30 cellular contexts compared by ENCODE assay signal in the genomic region with DNA sequence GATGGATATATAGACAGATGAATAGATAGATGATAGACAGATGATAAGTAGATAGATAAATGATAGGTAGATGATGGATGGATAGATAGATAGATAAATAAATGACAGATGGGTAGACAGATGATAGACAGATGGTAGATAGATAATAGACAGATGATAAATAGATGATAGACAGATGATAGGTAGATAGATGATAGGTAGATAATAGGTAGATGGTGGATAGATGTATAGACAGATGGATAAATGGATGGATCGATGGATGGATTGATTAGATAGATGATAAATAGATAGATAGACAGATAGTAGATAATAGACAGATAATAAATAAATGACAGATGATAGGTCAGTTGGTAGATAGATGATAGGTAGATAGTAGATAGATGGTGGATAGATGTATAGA.
"Had no signal": no experiment of that assay in that cellular context is flagged by ENCODE, and none has a peak within 500 bp of the region (broad histone marks: within the 10 kb centered on the region; RNA-seq: fewer than 3 reads in every experiment).

No MANE protein-coding gene starts in this region.

- ATAC-seq: left colon; left lung; lower lobe of right lung; naive thymus-derived CD8-positive, alpha-beta T cell; right lobe of liver; stimulated activated naive B cell treated with anti-CD40 and anti-IgM and Interleukin-4, amounts not matched to agents 10 μg/mL and 1 μg/mL and 100 μg/mL, for 72 hours; stimulated activated naive CD8-positive, alpha-beta T cell treated with anti-CD3 and anti-CD28 coated beads, Interleukin-15, Interleukin-2, amounts not matched to agents 100 U/mL and 50 U/mL, for 24 hours had no signal

- H3K4me2 ChIP-seq: neural progenitor cell had no signal

- H3K4me1 ChIP-seq: left lung, lower lobe of right lung, neural progenitor cell, right atrium auricular region, right lobe of liver, stomach, testis, thyroid gland, transverse colon, upper lobe of left lung, vagina had no signal

- H3K9me3 Mint-ChIP-seq: neural progenitor cell had no signal

- H3K36me3 Mint-ChIP-seq: neural progenitor cell; stimulated activated naive B cell treated with anti-CD40 and anti-IgM and Interleukin-4, amounts not matched to agents 10 μg/mL and 1 μg/mL and 100 μg/mL, for 72 hours had no signal

- DNase-seq: hypothalamus; immature natural killer cell; kidney; left colon; left lung; lower lobe of right lung; mammary epithelial cell; mesenchymal stem cell; naive thymus-derived CD8-positive, alpha-beta T cell; occipital lobe; ovary; right lobe of liver; stimulated activated CD4-positive, alpha-beta T cell treated with anti-CD3 and anti-CD28 coated beads, Interleukin-12 subunit alpha, Interleukin-12 subunit beta, amount 100 ng/mL, for 4 hours; stimulated activated CD4-positive, alpha-beta T cell treated with anti-CD3 and anti-CD28 coated beads, Interleukin-15, amount 100 ng/mL, for 24 hours; stimulated activated CD4-positive, alpha-beta T cell treated with anti-CD3 and anti-CD28 coated beads, Interleukin-2, amount 100 ng/mL, for 24 hours; stimulated activated CD4-positive, alpha-beta T cell treated with anti-CD3 and anti-CD28 coated beads, Interleukin-4, amount 100 ng/mL, for 1 hour; stimulated activated naive B cell treated with anti-CD40 and anti-IgM and Interleukin-4, amounts not matched to agents 10 μg/mL and 1 μg/mL and 100 μg/mL, for 72 hours; stimulated activated naive CD8-positive, alpha-beta T cell treated with anti-CD3 and anti-CD28 coated beads, Interleukin-15, Interleukin-2, amounts not matched to agents 100 U/mL and 50 U/mL, for 24 hours; stomach; testis; thyroid gland; transverse colon; upper lobe of left lung had no signal

- H3K27me3 ChIP-seq: neural progenitor cell, neutrophil, ovary, right atrium auricular region, right lobe of liver, testis, thyroid gland, transverse colon, upper lobe of left lung, vagina had no signal

- H3K27ac ChIP-seq: left lung, lower lobe of right lung, neural progenitor cell, neutrophil, ovary, right atrium auricular region, right lobe of liver, stomach, testis, thyroid gland, transverse colon, upper lobe of left lung, vagina had no signal

- H3K9me3 ChIP-seq: left lung, lower lobe of right lung, neutrophil, ovary, right lobe of liver, testis, thyroid gland, transverse colon, upper lobe of left lung, vagina had no signal

- H3K36me3 ChIP-seq: left lung, lower lobe of right lung, neural progenitor cell, neutrophil, ovary, right atrium auricular region, right lobe of liver, stomach, thyroid gland, transverse colon, upper lobe of left lung, vagina had no signal

- H3K27ac Mint-ChIP-seq: immature natural killer cell; naive thymus-derived CD8-positive, alpha-beta T cell; nephron; neural progenitor cell; progenitor cell of endocrine pancreas; stimulated activated naive B cell treated with anti-CD40 and anti-IgM and Interleukin-4, amounts not matched to agents 10 μg/mL and 1 μg/mL and 100 μg/mL, for 72 hours had no signal

- H3K4me3 Mint-ChIP-seq: immature natural killer cell; naive thymus-derived CD8-positive, alpha-beta T cell; nephron; neural progenitor cell; stimulated activated naive B cell treated with anti-CD40 and anti-IgM and Interleukin-4, amounts not matched to agents 10 μg/mL and 1 μg/mL and 100 μg/mL, for 72 hours had no signal

- FAIRE-seq: islet of Langerhans, kidney had no signal

- H3K4me3 ChIP-seq: left lung, lower lobe of right lung, neural progenitor cell, ovary, right atrium auricular region, right lobe of liver, stomach, testis, thyroid gland, transverse colon, upper lobe of left lung, vagina had no signal

- H3K9ac ChIP-seq: neural progenitor cell had no signal

- H2AFZ ChIP-seq: neural progenitor cell had no signal

- H3K4me1 Mint-ChIP-seq: immature natural killer cell; nephron; neural progenitor cell; stimulated activated naive B cell treated with anti-CD40 and anti-IgM and Interleukin-4, amounts not matched to agents 10 μg/mL and 1 μg/mL and 100 μg/mL, for 72 hours had no signal
